ENCODE assay signal across 1 cellular context in genomic region chr12:113831016-113831415, GRCh38.
TF ChIP-seq lines count a peak whose summit lies in the region.

No MANE protein-coding gene starts in this region.

TF ChIP-seq in WTC11, 78 proteins besides CTCF, POLR2A, EP300 and RAD21 (continued from another document):
- TF ChIP-seq, protein P1, sequence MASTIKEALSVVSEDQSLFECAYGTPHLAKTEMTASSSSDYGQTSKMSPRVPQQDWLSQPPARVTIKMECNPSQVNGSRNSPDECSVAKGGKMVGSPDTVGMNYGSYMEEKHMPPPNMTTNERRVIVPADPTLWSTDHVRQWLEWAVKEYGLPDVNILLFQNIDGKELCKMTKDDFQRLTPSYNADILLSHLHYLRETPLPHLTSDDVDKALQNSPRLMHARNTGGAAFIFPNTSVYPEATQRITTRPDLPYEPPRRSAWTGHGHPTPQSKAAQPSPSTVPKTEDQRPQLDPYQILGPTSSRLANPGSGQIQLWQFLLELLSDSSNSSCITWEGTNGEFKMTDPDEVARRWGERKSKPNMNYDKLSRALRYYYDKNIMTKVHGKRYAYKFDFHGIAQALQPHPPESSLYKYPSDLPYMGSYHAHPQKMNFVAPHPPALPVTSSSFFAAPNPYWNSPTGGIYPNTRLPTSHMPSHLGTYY (CRISPR knock-in tag; IDR thresholded peaks at IDR 0.05), result no peak
